In genomic region chr14:34982421-34983147, GRCh38 we compare ENCODE assay signal across 1 cellular context.
TF ChIP-seq lines count a peak whose summit lies in the region.

TSS of gene SRP54 (plus strand) at chr14:34982992. CDS start at chr14:34996710, 13,718 bp downstream.

TF ChIP-seq in K562, 482 proteins besides CTCF, POLR2A, EP300 and RAD21 (continued from another document and continues in another):
- TF ChIP-seq E2F8 (IDR thresholded peaks at IDR 0.05; ENCODE audit: low read depth, partially characterized antibody), result peak; percentile 86
- TF ChIP-seq ZBTB7A (IDR thresholded peaks at IDR 0.05; ENCODE audit: borderline replicate concordance, control insufficient read depth, low read depth, low read length), result peak; percentile 60; the same call in 1 of the 2 replicates
- no peak for TF ChIP-seq KLF10 (CRISPR knock-in tag; IDR thresholded peaks at IDR 0.05)
- peak; percentile 55; the same call in 1 of the 2 replicates for TF ChIP-seq ARID1B (IDR thresholded peaks at IDR 0.05)
- TF ChIP-seq, protein P1, sequence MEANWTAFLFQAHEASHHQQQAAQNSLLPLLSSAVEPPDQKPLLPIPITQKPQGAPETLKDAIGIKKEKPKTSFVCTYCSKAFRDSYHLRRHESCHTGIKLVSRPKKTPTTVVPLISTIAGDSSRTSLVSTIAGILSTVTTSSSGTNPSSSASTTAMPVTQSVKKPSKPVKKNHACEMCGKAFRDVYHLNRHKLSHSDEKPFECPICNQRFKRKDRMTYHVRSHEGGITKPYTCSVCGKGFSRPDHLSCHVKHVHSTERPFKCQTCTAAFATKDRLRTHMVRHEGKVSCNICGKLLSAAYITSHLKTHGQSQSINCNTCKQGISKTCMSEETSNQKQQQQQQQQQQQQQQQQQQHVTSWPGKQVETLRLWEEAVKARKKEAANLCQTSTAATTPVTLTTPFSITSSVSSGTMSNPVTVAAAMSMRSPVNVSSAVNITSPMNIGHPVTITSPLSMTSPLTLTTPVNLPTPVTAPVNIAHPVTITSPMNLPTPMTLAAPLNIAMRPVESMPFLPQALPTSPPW (CRISPR knock-in tag; IDR thresholded peaks at IDR 0.05), result peak; percentile 62
- peak in 1 of 2 experiments; percentile 58; a peak in 2 of 4 replicates for TF ChIP-seq RCOR1 (IDR thresholded peaks at IDR 0.05; ENCODE audit: borderline replicate concordance in 1 of 2, low read depth in 2 of 2, low read length in 2 of 2)
- peak; percentile 98 to 99 for TF ChIP-seq NRF1 (conservative IDR thresholded peaks at IDR 0.05 in 1 of 2, IDR thresholded peaks at IDR 0.05 in 1 of 2)
- peak; percentile 84; the same call in 1 of the 2 replicates for TF ChIP-seq SP1 (CRISPR knock-in tag; IDR thresholded peaks at IDR 0.05)
- TF ChIP-seq NR1H2 (CRISPR knock-in tag; IDR thresholded peaks at IDR 0.05), result no peak
- peak; percentile 45; the same call in 1 of the 2 replicates for TF ChIP-seq DPF2 (IDR thresholded peaks at IDR 0.05)
- peak; percentile 47 for TF ChIP-seq CCNT2 (IDR thresholded peaks at IDR 0.05; ENCODE audit: borderline replicate concordance, extremely low read depth, insufficient read length, low read depth, low read length)
- TF ChIP-seq ZNF197 (CRISPR knock-in tag; IDR thresholded peaks at IDR 0.05; ENCODE audit: low read depth), result peak; percentile 46; the same call in 1 of the 2 replicates
- TF ChIP-seq NR2C2 (CRISPR knock-in tag; IDR thresholded peaks at IDR 0.05), result peak; percentile 97
- TF ChIP-seq NR2C2 (tag; IDR thresholded peaks at IDR 0.05), result peak; percentile 99
- TF ChIP-seq ZNF24 (IDR thresholded peaks at IDR 0.05), result peak; percentile 81
- TF ChIP-seq ELF2 (CRISPR knock-in tag; IDR thresholded peaks at IDR 0.05), result peak; percentile 73; the same call in 1 of the 2 replicates
- peak; percentile 87 for TF ChIP-seq CREM (IDR thresholded peaks at IDR 0.05; ENCODE audit: low read depth)
- peak; percentile 38 for TF ChIP-seq NEUROD1 (IDR thresholded peaks at IDR 0.05; ENCODE audit: borderline replicate concordance, low read depth, low read length, partially characterized antibody)
- TF ChIP-seq NONO (IDR thresholded peaks at IDR 0.05; ENCODE audit: low read depth in 2 of 2, low read length in 1 of 2), result no peak; a peak in 1 of 4 replicates
- TF ChIP-seq GTF2F1 (IDR thresholded peaks at IDR 0.05; ENCODE audit: low read depth, low read length), result 0 out of 2 replicates have a peak, but pooled peaks have one; percentile 40
- peak; percentile 63 for TF ChIP-seq ETV1 (tag; conservative IDR thresholded peaks at IDR 0.05; ENCODE audit: low read depth)
- TF ChIP-seq CGGBP1 (CRISPR knock-in tag; IDR thresholded peaks at IDR 0.05), result no peak
- peak; percentile 60; the same call in 1 of the 2 replicates for TF ChIP-seq ZKSCAN1 (IDR thresholded peaks at IDR 0.05; ENCODE audit: low read depth, low read length)
- TF ChIP-seq, protein P2, sequence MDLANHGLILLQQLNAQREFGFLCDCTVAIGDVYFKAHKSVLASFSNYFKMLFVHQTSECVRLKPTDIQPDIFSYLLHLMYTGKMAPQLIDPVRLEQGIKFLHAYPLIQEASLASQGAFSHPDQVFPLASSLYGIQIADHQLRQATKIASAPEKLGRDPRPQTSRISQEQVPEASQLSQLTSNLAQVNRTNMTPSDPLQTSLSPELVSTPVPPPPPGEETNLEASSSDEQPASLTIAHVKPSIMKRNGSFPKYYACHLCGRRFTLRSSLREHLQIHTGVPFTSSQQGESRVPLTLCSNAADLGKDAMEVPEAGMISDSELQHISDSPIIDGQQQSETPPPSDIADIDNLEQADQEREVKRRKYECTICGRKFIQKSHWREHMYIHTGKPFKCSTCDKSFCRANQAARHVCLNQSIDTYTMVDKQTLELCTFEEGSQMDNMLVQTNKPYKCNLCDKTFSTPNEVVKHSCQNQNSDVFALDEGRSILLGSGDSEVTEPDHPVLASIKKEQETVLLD (IDR thresholded peaks at IDR 0.05), result peak; percentile 98
- TF ChIP-seq, protein P3, sequence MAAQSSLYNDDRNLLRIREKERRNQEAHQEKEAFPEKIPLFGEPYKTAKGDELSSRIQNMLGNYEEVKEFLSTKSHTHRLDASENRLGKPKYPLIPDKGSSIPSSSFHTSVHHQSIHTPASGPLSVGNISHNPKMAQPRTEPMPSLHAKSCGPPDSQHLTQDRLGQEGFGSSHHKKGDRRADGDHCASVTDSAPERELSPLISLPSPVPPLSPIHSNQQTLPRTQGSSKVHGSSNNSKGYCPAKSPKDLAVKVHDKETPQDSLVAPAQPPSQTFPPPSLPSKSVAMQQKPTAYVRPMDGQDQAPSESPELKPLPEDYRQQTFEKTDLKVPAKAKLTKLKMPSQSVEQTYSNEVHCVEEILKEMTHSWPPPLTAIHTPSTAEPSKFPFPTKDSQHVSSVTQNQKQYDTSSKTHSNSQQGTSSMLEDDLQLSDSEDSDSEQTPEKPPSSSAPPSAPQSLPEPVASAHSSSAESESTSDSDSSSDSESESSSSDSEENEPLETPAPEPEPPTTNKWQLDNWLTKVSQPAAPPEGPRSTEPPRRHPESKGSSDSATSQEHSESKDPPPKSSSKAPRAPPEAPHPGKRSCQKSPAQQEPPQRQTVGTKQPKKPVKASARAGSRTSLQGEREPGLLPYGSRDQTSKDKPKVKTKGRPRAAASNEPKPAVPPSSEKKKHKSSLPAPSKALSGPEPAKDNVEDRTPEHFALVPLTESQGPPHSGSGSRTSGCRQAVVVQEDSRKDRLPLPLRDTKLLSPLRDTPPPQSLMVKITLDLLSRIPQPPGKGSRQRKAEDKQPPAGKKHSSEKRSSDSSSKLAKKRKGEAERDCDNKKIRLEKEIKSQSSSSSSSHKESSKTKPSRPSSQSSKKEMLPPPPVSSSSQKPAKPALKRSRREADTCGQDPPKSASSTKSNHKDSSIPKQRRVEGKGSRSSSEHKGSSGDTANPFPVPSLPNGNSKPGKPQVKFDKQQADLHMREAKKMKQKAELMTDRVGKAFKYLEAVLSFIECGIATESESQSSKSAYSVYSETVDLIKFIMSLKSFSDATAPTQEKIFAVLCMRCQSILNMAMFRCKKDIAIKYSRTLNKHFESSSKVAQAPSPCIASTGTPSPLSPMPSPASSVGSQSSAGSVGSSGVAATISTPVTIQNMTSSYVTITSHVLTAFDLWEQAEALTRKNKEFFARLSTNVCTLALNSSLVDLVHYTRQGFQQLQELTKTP (IDR thresholded peaks at IDR 0.05; ENCODE audit: low read depth in 1 of 2, partially characterized antibody in 2 of 2), result peak in 1 of 2 experiments; percentile 10
- 0 out of 2 replicates have a peak, but pooled peaks have one; percentile 68 for TF ChIP-seq STAT6 (CRISPR knock-in tag; IDR thresholded peaks at IDR 0.05)
- TF ChIP-seq ZNF584 (CRISPR knock-in tag; IDR thresholded peaks at IDR 0.05; ENCODE audit: low read depth), result no peak
- TF ChIP-seq RUNX1 (IDR thresholded peaks at IDR 0.05; ENCODE audit: low read depth), result no peak
- TF ChIP-seq, protein P4, sequence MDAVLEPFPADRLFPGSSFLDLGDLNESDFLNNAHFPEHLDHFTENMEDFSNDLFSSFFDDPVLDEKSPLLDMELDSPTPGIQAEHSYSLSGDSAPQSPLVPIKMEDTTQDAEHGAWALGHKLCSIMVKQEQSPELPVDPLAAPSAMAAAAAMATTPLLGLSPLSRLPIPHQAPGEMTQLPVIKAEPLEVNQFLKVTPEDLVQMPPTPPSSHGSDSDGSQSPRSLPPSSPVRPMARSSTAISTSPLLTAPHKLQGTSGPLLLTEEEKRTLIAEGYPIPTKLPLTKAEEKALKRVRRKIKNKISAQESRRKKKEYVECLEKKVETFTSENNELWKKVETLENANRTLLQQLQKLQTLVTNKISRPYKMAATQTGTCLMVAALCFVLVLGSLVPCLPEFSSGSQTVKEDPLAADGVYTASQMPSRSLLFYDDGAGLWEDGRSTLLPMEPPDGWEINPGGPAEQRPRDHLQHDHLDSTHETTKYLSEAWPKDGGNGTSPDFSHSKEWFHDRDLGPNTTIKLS (IDR thresholded peaks at IDR 0.05; ENCODE audit: borderline replicate concordance, low read depth), result peak; percentile 85
- TF ChIP-seq, protein P5, sequence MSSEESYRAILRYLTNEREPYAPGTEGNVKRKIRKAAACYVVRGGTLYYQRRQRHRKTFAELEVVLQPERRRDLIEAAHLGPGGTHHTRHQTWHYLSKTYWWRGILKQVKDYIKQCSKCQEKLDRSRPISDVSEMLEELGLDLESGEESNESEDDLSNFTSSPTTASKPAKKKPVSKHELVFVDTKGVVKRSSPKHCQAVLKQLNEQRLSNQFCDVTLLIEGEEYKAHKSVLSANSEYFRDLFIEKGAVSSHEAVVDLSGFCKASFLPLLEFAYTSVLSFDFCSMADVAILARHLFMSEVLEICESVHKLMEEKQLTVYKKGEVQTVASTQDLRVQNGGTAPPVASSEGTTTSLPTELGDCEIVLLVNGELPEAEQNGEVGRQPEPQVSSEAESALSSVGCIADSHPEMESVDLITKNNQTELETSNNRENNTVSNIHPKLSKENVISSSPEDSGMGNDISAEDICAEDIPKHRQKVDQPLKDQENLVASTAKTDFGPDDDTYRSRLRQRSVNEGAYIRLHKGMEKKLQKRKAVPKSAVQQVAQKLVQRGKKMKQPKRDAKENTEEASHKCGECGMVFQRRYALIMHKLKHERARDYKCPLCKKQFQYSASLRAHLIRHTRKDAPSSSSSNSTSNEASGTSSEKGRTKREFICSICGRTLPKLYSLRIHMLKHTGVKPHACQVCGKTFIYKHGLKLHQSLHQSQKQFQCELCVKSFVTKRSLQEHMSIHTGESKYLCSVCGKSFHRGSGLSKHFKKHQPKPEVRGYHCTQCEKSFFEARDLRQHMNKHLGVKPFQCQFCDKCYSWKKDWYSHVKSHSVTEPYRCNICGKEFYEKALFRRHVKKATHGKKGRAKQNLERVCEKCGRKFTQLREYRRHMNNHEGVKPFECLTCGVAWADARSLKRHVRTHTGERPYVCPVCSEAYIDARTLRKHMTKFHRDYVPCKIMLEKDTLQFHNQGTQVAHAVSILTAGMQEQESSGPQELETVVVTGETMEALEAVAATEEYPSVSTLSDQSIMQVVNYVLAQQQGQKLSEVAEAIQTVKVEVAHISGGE (CRISPR knock-in tag; IDR thresholded peaks at IDR 0.05), result peak in 1 of 3 experiments; percentile 75; a peak in 2 of 6 replicates
- peak; percentile 37; the same call in 1 of the 2 replicates for TF ChIP-seq SOX6 (IDR thresholded peaks at IDR 0.05)
- TF ChIP-seq YY1 (IDR thresholded peaks at IDR 0.05; ENCODE audit: borderline replicate concordance in 1 of 3, control insufficient read depth in 1 of 3, extremely low read depth in 1 of 3, insufficient read depth in 3 of 3, insufficient read length in 1 of 3, insufficient replicate concordance in 2 of 3, low read depth in 1 of 3, low read length in 2 of 3), result no peak
- peak; percentile 74 for TF ChIP-seq SAP30 (IDR thresholded peaks at IDR 0.05; ENCODE audit: borderline replicate concordance, insufficient read depth, low read depth, low read length, poor library complexity, severe bottlenecking)
- 0 out of 2 replicates have a peak, but pooled peaks have one; percentile 20 for TF ChIP-seq KLF13 (tag; IDR thresholded peaks at IDR 0.05; ENCODE audit: borderline replicate concordance, low read depth)
- TF ChIP-seq MAFF (IDR thresholded peaks at IDR 0.05; ENCODE audit: low read length), result no peak
- peak; percentile 67 for TF ChIP-seq POLR2AphosphoS5 (IDR thresholded peaks at IDR 0.05; ENCODE audit: control insufficient read depth, insufficient read depth, low read depth, low read length)
- no peak for TF ChIP-seq NCOA4 (IDR thresholded peaks at IDR 0.05; ENCODE audit: partially characterized antibody)
- peak; percentile 44 for TF ChIP-seq NCOR1 (IDR thresholded peaks at IDR 0.05)
- TF ChIP-seq C11orf30 (IDR thresholded peaks at IDR 0.05; ENCODE audit: low read depth), result peak; percentile 75
- peak; percentile 99 for TF ChIP-seq NR2C1 (IDR thresholded peaks at IDR 0.05)
- TF ChIP-seq NR2C1 (tag; IDR thresholded peaks at IDR 0.05), result peak; percentile 98
